In the genomic region with DNA sequence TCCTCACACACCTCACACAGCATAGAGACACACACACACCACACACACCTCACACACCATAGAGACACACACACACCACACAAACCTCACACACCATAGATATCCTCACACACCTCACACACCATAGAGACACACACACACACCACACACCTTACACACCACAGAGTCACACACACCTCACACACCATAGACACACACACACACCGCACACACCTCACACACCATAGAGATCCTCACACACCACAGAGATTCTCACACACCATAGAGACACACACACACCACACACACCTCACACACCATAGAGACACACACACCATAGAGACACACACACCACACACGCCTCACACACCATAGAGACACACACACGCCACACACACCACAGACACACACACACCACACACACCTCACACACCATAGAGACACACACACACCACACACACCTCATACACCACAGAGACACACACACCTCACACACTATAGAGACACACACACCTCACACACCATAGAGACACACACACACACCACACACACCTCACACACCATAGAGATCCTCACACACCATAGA, we compare ENCODE assay signal across 25 cellular contexts.
"Had no signal": no experiment of that assay in that cellular context is flagged by ENCODE, and none has a peak within 500 bp of the region (broad histone marks: within the 10 kb centered on the region; RNA-seq: fewer than 3 reads in every experiment).

No MANE protein-coding gene starts in this region.

- H3K27me3 ChIP-seq: ascending aorta, Peyer's patch, SJSA1 had no signal

- H3K9me2 ChIP-seq: SK-N-SH had no signal

- H3K9me3 ChIP-seq: ascending aorta, Peyer's patch, SJSA1, SK-N-SH had no signal

- DNase-seq: activated CD4-positive, alpha-beta T cell treated with anti-CD3 and anti-CD28 coated beads for 36 hours; activated CD4-positive, alpha-beta T cell treated with anti-CD3 and anti-CD28 coated beads, Interleukin-2, amount 10 ng/mL, durations not matched to agents 7 days and 5 days; activated CD4-positive, alpha-beta T cell treated with anti-CD3 and anti-CD28 coated beads, Interleukin-2, amount 50 U/mL, for 48 hours; activated CD8-positive, alpha-beta T cell treated with anti-CD3 and anti-CD28 coated beads, Interleukin-2, amount 10 ng/mL, durations not matched to agents 7 days and 5 days; activated gamma-delta T cell; activated naive CD4-positive, alpha-beta T cell treated with Interleukin-2 at 50 U/mL for 16 hours; activated naive CD8-positive, alpha-beta T cell treated with anti-CD3 and anti-CD28 coated beads, Interleukin-2, amount 10 ng/mL, durations not matched to agents 7 days and 5 days; activated T-cell treated with anti-CD3 and anti-CD28 coated beads, Interleukin-2, amount 50 U/mL, for 24 hours; caudate nucleus; cerebellar nuclear complex; NCI-H1092 treated with DMSO at 0.1 percent for 48 hours; NCI-H187; NCI-H2029 treated with DMSO at 0.1 percent for 48 hours; NCI-H2107; NCI-H2171; NCI-H510A; NCI-H748 treated with DMSO at 0.1 percent for 48 hours; NK-92 treated with Interleukin-12 subunit alpha and Interleukin-12 subunit beta, amount 100 ng/mL, for 24 hours; PC-3; Peyer's patch; SHP77 treated with DMSO at 0.1 percent for 48 hours had no signal

- H3K36me3 ChIP-seq: ascending aorta, Peyer's patch, SJSA1 had no signal

- H3K4me2 ChIP-seq: SK-N-SH had no signal

- H3K27ac ChIP-seq: ascending aorta, Peyer's patch, SJSA1 had no signal

- FAIRE-seq: TTC549 had no signal

- H3K4me3 ChIP-seq: ascending aorta, Peyer's patch, SJSA1 had no signal

- H3K9ac ChIP-seq: SK-N-SH had no signal

- H3K4me1 ChIP-seq: ascending aorta, Peyer's patch, SJSA1 had no signal

- ATAC-seq: activated CD4-positive, alpha-beta T cell treated with anti-CD3 and anti-CD28 coated beads for 36 hours; activated CD8-positive, alpha-beta T cell treated with anti-CD3 and anti-CD28 coated beads, Interleukin-2, amount 10 ng/mL, durations not matched to agents 7 days and 5 days; PC-3 had no signal
